In genomic region chr1:239719642-239720258, GRCh38 we compare ENCODE assay signal across 10 cellular contexts.
DNase-seq lines count a peak whose midpoint lies in the region; ATAC-seq and TF ChIP-seq lines count a peak whose summit lies in the region.
"Had no signal": no experiment of that assay in that cellular context is flagged by ENCODE, and none has a peak within 500 bp of the region (broad histone marks: within the 10 kb centered on the region; RNA-seq: fewer than 3 reads in every experiment).

No MANE protein-coding gene starts in this region.

- H3K4me3 ChIP-seq in skin epidermis (peak overlapping the region in 2 of 7 experiments; percentile 6 to 15), brain microvascular endothelial cell (ENCODE audit: low read depth, low read length) (no peak overlapping the region)

- H3K36me3 ChIP-seq in brain microvascular endothelial cell (replicated peaks) = no peaks in the 10 kb centered on the region

- peak overlapping the region in 11 of 21 experiments; percentile 11 to 83 (median 54) for H3K27ac ChIP-seq in skin epidermis
- no peak overlapping the region for H3K27ac ChIP-seq in brain microvascular endothelial cell

- TF ChIP-seq CTCF in brain microvascular endothelial cell (IDR thresholded peaks at IDR 0.05; ENCODE audit: low read depth, low read length, missing control alignments) = no peak

- in situ Hi-C loops in brain microvascular endothelial cell (cut with HindIII; ENCODE audit: low pct_ligation_motif_present, low sequenced_read_pairs) = no loop called here

- H3K27me3 ChIP-seq in brain microvascular endothelial cell (replicated peaks) = no peaks in the 10 kb centered on the region

- DNase-seq in COR-L47 (lab: John Stamatoyannopoulos, UW) = peak; percentile 13
- DNase-seq in T follicular helper cell (ENCODE audit: low read depth) = peak; percentile 34
- peak; percentile 29 for DNase-seq in activated effector memory CD4-positive, alpha-beta T cell treated with Interleukin-2 at 50 U/mL for 16 hours
- DNase-seq in NCI-H1105 (lab: John Stamatoyannopoulos, UW) = no peak
- no peak for DNase-seq in brain microvascular endothelial cell
- DNase-seq in NK-92 (lab: John Stamatoyannopoulos, UW; ENCODE audit: unreplicated experiment) = no peak
- DNase-seq: left cardiac atrium, NCI-H526 treated with DMSO at 0.1 percent for 48 hours had no signal

- ATAC-seq in HG03378 (IDR thresholded peaks at IDR 0.05; ENCODE audit: unreplicated experiment) = no peak
- ATAC-seq: left cardiac atrium had no signal

Comparison
In these comparisons a context has a peak if more than half of its experiments do, and no peak if none do; other contexts are left out.
1. DNase-seq: peak in COR-L47 (single experiment), T follicular helper cell (single experiment) and activated effector memory CD4-positive, alpha-beta T cell treated with Interleukin-2 at 50 U/mL for 16 hours (single experiment); none in NCI-H1105 (single experiment), brain microvascular endothelial cell (single experiment) and NK-92 (single experiment).